1 cellular context compared by ENCODE assay signal in the genomic region with DNA sequence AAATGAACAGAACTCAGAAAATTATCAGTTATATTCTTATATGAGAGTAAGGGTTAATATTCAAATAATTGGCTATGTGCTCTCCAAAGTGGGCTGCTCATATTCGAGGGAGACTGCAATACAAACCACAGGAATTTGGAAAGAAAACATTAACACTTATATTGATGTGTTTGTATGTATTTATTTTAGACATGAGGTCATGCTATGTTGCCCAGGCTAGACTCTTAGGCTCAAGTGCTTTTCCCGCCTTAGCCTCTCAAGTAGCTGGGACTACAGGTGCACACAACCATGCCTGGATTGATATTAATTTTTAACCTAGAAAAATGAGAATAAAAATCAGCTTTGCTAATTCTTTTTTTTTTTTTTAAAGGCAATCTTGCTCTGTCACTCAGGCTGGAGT.
TF ChIP-seq lines count a peak whose summit lies in the region.

No MANE protein-coding gene starts in this region.

TF ChIP-seq in HEK293, 187 proteins besides CTCF, POLR2A, EP300 and RAD21 (continued from another document):
- TF ChIP-seq SCRT2 (tag by site-specific recombination; IDR thresholded peaks at IDR 0.05) (peak; percentile 88), ZNF791 (tag by site-specific recombination; IDR thresholded peaks at IDR 0.05) (no peak), ZNF366 (tag by site-specific recombination; conservative IDR thresholded peaks at IDR 0.05) (peak; percentile 51; the same call in 1 of the 2 replicates), ZNF302 (tag by site-specific recombination; IDR thresholded peaks at IDR 0.05; ENCODE audit: low read depth) (no peak), FEZF1 (tag by site-specific recombination; IDR thresholded peaks at IDR 0.05) (peak; percentile 73), MZF1 (tag by site-specific recombination; IDR thresholded peaks at IDR 0.05; ENCODE audit: borderline replicate concordance) (peak; percentile 14; the same call in 1 of the 2 replicates), ZNF394 (tag by site-specific recombination; IDR thresholded peaks at IDR 0.05; ENCODE audit: borderline replicate concordance) (peak; percentile 57), OSR2 (tag by site-specific recombination; IDR thresholded peaks at IDR 0.05) (peak; percentile 86), ZNF184 (tag by site-specific recombination; IDR thresholded peaks at IDR 0.05) (peak; percentile 43; the same call in 1 of the 2 replicates), ZBTB21 (tag by site-specific recombination; IDR thresholded peaks at IDR 0.05) (peak; percentile 62; the same call in 1 of the 2 replicates), ZNF335 (tag by site-specific recombination; conservative IDR thresholded peaks at IDR 0.05) (peak; percentile 50), ZBTB17 (tag by site-specific recombination; IDR thresholded peaks at IDR 0.05) (peak; percentile 22; the same call in 1 of the 2 replicates), BCL11A (tag by site-specific recombination; IDR thresholded peaks at IDR 0.05; ENCODE audit: low read depth) (peak; percentile 87), ZNF843 (tag by site-specific recombination; IDR thresholded peaks at IDR 0.05) (peak; percentile 53; the same call in 1 of the 2 replicates), GLIS1 (tag by site-specific recombination; IDR thresholded peaks at IDR 0.05) (peak; percentile 19; the same call in 1 of the 2 replicates), ZNF596 (tag by site-specific recombination; IDR thresholded peaks at IDR 0.05) (no peak), GLI2 (tag by site-specific recombination; IDR thresholded peaks at IDR 0.05; ENCODE audit: borderline replicate concordance, low read depth) (peak; percentile 46; the same call in 1 of the 2 replicates)
- TF ChIP-seq, protein P1, sequence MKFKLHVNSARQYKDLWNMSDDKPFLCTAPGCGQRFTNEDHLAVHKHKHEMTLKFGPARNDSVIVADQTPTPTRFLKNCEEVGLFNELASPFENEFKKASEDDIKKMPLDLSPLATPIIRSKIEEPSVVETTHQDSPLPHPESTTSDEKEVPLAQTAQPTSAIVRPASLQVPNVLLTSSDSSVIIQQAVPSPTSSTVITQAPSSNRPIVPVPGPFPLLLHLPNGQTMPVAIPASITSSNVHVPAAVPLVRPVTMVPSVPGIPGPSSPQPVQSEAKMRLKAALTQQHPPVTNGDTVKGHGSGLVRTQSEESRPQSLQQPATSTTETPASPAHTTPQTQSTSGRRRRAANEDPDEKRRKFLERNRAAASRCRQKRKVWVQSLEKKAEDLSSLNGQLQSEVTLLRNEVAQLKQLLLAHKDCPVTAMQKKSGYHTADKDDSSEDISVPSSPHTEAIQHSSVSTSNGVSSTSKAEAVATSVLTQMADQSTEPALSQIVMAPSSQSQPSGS (tag by site-specific recombination; IDR thresholded peaks at IDR 0.05; ENCODE audit: low read depth) = peak; percentile 71
- TF ChIP-seq, protein P2, sequence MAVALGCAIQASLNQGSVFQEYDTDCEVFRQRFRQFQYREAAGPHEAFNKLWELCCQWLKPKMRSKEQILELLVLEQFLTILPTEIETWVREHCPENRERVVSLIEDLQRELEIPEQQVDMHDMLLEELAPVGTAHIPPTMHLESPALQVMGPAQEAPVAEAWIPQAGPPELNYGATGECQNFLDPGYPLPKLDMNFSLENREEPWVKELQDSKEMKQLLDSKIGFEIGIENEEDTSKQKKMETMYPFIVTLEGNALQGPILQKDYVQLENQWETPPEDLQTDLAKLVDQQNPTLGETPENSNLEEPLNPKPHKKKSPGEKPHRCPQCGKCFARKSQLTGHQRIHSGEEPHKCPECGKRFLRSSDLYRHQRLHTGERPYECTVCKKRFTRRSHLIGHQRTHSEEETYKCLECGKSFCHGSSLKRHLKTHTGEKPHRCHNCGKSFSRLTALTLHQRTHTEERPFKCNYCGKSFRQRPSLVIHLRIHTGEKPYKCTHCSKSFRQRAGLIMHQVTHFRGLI (tag by site-specific recombination; IDR thresholded peaks at IDR 0.05) = peak; percentile 42; the same call in 1 of the 2 replicates
- TF ChIP-seq, protein P3, sequence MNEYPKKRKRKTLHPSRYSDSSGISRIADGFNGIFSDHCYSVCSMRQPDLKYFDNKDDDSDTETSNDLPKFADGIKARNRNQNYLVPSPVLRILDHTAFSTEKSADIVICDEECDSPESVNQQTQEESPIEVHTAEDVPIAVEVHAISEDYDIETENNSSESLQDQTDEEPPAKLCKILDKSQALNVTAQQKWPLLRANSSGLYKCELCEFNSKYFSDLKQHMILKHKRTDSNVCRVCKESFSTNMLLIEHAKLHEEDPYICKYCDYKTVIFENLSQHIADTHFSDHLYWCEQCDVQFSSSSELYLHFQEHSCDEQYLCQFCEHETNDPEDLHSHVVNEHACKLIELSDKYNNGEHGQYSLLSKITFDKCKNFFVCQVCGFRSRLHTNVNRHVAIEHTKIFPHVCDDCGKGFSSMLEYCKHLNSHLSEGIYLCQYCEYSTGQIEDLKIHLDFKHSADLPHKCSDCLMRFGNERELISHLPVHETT (tag by site-specific recombination; IDR thresholded peaks at IDR 0.05) = peak; percentile 79; the same call in 1 of the 2 replicates
- TF ChIP-seq, protein P4, sequence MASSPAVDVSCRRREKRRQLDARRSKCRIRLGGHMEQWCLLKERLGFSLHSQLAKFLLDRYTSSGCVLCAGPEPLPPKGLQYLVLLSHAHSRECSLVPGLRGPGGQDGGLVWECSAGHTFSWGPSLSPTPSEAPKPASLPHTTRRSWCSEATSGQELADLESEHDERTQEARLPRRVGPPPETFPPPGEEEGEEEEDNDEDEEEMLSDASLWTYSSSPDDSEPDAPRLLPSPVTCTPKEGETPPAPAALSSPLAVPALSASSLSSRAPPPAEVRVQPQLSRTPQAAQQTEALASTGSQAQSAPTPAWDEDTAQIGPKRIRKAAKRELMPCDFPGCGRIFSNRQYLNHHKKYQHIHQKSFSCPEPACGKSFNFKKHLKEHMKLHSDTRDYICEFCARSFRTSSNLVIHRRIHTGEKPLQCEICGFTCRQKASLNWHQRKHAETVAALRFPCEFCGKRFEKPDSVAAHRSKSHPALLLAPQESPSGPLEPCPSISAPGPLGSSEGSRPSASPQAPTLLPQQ (tag by site-specific recombination; IDR thresholded peaks at IDR 0.05) = peak; percentile 46; the same call in 1 of the 2 replicates
- TF ChIP-seq, protein P5, sequence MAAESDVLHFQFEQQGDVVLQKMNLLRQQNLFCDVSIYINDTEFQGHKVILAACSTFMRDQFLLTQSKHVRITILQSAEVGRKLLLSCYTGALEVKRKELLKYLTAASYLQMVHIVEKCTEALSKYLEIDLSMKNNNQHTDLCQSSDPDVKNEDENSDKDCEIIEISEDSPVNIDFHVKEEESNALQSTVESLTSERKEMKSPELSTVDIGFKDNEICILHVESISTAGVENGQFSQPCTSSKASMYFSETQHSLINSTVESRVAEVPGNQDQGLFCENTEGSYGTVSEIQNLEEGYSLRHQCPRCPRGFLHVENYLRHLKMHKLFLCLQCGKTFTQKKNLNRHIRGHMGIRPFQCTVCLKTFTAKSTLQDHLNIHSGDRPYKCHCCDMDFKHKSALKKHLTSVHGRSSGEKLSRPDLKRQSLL (tag by site-specific recombination; IDR thresholded peaks at IDR 0.05) = 0 out of 2 replicates have a peak, but pooled peaks have one; percentile 19
- TF ChIP-seq, protein P6, sequence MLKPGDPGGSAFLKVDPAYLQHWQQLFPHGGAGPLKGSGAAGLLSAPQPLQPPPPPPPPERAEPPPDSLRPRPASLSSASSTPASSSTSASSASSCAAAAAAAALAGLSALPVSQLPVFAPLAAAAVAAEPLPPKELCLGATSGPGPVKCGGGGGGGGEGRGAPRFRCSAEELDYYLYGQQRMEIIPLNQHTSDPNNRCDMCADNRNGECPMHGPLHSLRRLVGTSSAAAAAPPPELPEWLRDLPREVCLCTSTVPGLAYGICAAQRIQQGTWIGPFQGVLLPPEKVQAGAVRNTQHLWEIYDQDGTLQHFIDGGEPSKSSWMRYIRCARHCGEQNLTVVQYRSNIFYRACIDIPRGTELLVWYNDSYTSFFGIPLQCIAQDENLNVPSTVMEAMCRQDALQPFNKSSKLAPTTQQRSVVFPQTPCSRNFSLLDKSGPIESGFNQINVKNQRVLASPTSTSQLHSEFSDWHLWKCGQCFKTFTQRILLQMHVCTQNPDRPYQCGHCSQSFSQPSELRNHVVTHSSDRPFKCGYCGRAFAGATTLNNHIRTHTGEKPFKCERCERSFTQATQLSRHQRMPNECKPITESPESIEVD (tag by site-specific recombination; IDR thresholded peaks at IDR 0.05) = peak; percentile 62
- TF ChIP-seq, protein P7, sequence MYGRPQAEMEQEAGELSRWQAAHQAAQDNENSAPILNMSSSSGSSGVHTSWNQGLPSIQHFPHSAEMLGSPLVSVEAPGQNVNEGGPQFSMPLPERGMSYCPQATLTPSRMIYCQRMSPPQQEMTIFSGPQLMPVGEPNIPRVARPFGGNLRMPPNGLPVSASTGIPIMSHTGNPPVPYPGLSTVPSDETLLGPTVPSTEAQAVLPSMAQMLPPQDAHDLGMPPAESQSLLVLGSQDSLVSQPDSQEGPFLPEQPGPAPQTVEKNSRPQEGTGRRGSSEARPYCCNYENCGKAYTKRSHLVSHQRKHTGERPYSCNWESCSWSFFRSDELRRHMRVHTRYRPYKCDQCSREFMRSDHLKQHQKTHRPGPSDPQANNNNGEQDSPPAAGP (tag by site-specific recombination; IDR thresholded peaks at IDR 0.05) = peak; percentile 22; the same call in 1 of the 2 replicates
- TF ChIP-seq, protein P8, sequence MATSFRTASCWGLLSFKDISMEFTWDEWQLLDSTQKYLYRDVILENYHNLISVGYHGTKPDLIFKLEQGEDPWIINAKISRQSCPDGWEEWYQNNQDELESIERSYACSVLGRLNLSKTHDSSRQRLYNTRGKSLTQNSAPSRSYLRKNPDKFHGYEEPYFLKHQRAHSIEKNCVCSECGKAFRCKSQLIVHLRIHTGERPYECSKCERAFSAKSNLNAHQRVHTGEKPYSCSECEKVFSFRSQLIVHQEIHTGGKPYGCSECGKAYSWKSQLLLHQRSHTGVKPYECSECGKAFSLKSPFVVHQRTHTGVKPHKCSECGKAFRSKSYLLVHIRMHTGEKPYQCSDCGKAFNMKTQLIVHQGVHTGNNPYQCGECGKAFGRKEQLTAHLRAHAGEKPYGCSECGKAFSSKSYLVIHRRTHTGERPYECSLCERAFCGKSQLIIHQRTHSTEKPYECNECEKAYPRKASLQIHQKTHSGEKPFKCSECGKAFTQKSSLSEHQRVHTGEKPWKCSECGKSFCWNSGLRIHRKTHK (tag by site-specific recombination; IDR thresholded peaks at IDR 0.05) = no peak
- TF ChIP-seq, protein P9, sequence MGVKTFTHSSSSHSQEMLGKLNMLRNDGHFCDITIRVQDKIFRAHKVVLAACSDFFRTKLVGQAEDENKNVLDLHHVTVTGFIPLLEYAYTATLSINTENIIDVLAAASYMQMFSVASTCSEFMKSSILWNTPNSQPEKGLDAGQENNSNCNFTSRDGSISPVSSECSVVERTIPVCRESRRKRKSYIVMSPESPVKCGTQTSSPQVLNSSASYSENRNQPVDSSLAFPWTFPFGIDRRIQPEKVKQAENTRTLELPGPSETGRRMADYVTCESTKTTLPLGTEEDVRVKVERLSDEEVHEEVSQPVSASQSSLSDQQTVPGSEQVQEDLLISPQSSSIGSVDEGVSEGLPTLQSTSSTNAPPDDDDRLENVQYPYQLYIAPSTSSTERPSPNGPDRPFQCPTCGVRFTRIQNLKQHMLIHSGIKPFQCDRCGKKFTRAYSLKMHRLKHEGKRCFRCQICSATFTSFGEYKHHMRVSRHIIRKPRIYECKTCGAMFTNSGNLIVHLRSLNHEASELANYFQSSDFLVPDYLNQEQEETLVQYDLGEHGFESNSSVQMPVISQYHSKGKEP (tag by site-specific recombination; IDR thresholded peaks at IDR 0.05) = 0 out of 2 replicates have a peak, but pooled peaks have one; percentile 53
